In genomic region chr13:95301135-95301946, GRCh38 we compare ENCODE assay signal across 8 cellular contexts. TPM values are rescaled to one million over a fixed set of nuclear protein-coding genes. Genes with fewer than 3 reads are reported as not detected.
DNase-seq lines count a peak whose midpoint lies in the region; ATAC-seq and TF ChIP-seq lines count a peak whose summit lies in the region.

A gene with protein sequence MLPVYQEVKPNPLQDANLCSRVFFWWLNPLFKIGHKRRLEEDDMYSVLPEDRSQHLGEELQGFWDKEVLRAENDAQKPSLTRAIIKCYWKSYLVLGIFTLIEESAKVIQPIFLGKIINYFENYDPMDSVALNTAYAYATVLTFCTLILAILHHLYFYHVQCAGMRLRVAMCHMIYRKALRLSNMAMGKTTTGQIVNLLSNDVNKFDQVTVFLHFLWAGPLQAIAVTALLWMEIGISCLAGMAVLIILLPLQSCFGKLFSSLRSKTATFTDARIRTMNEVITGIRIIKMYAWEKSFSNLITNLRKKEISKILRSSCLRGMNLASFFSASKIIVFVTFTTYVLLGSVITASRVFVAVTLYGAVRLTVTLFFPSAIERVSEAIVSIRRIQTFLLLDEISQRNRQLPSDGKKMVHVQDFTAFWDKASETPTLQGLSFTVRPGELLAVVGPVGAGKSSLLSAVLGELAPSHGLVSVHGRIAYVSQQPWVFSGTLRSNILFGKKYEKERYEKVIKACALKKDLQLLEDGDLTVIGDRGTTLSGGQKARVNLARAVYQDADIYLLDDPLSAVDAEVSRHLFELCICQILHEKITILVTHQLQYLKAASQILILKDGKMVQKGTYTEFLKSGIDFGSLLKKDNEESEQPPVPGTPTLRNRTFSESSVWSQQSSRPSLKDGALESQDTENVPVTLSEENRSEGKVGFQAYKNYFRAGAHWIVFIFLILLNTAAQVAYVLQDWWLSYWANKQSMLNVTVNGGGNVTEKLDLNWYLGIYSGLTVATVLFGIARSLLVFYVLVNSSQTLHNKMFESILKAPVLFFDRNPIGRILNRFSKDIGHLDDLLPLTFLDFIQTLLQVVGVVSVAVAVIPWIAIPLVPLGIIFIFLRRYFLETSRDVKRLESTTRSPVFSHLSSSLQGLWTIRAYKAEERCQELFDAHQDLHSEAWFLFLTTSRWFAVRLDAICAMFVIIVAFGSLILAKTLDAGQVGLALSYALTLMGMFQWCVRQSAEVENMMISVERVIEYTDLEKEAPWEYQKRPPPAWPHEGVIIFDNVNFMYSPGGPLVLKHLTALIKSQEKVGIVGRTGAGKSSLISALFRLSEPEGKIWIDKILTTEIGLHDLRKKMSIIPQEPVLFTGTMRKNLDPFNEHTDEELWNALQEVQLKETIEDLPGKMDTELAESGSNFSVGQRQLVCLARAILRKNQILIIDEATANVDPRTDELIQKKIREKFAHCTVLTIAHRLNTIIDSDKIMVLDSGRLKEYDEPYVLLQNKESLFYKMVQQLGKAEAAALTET (N-terminal part only) (minus strand): TSS chr13:95301451. CDS start chr13:95301314, 137 bp downstream.

- no peaks in the 10 kb centered on the region for H3K27me3 ChIP-seq in SJSA1 (replicated peaks)
- no peaks in the 10 kb centered on the region for H3K27me3 ChIP-seq in ovary
- peaks cover 0 to 4% (median 0%) of the 10 kb centered on the region in 4 donors for H3K27me3 ChIP-seq in upper lobe of left lung

- H3K27ac Mint-ChIP-seq in activated naive CD4-positive, alpha-beta T cell treated with anti-CD3 and anti-CD28 coated beads, Interleukin-2, amount 10 ng/mL, durations not matched to agents 7 days and 5 days = no peak within 1 kb of the TSS

- CTCF ChIA-PET in activated naive CD4-positive, alpha-beta T cell treated with anti-CD3 and anti-CD28 coated beads, Interleukin-2, amount 10 ng/mL, durations not matched to agents 7 days and 5 days (lab: Charles Lee) = interaction anchor here (1.0 to 1.8 kb wide), 3 partner anchors 79 to 176 kb away, joined by 3 to 11 read pairs (median 3); no protein-coding TSS in a partner anchor

- in situ Hi-C loops in KBM-7 (cut with MboI; ENCODE audit: low pct_unique_long_range_greater_than_20kb, low sequenced_read_pairs) = no loop called here

- peaks cover 21% of the 10 kb centered on the region for H3K4me1 Mint-ChIP-seq in activated naive CD4-positive, alpha-beta T cell treated with anti-CD3 and anti-CD28 coated beads, Interleukin-2, amount 10 ng/mL, durations not matched to agents 7 days and 5 days

- no peaks in the 10 kb centered on the region for H3K36me3 ChIP-seq in ES-I3 (ENCODE audit: insufficient read depth, low read length)
- H3K36me3 ChIP-seq in SJSA1 = peaks cover 6% of the 10 kb centered on the region; the same call in 1 of the 2 replicates
- H3K36me3 ChIP-seq in ovary = no peaks in the 10 kb centered on the region
- no peaks in the 10 kb centered on the region for H3K36me3 ChIP-seq in upper lobe of left lung

- peak; percentile 87 for DNase-seq in KBM-7
- peak; percentile 69 to 81 for DNase-seq in SJSA1 (ENCODE audit: low read depth in 1 of 2, low spot score in 2 of 2)
- DNase-seq in activated naive CD4-positive, alpha-beta T cell treated with anti-CD3 and anti-CD28 coated beads, Interleukin-2, amount 10 ng/mL, durations not matched to agents 7 days and 5 days = peak; percentile 66
- peak in 40 of 42 donors; percentile 15 to 76 (median 54) for DNase-seq in head of caudate nucleus
- peak; percentile 40 to 75 (median 65) for DNase-seq in ovary
- peak; percentile 78 to 95 for DNase-seq in upper lobe of left lung

- peak within 1 kb of the TSS; percentile 92 for H3K4me3 ChIP-seq in SJSA1
- peak within 1 kb of the TSS; percentile 66 for H3K4me3 ChIP-seq in ovary
- peak within 1 kb of the TSS; percentile 34 to 97 (median 82) for H3K4me3 ChIP-seq in upper lobe of left lung

- H3K27ac ChIP-seq in SJSA1 (peak within 1 kb of the TSS; percentile 67), ovary (peak within 1 kb of the TSS; percentile 5 to 53), upper lobe of left lung (peak within 1 kb of the TSS; percentile 82 to 90 (median 86))

- H3K9ac ChIP-seq in ES-I3 (ENCODE audit: low read depth, low read length) = peak within 1 kb of the TSS; percentile 87

- intact Hi-C loops in head of caudate nucleus (cut with DNase I) = no loop called here
- intact Hi-C loops in ovary (cut with DNase I) = loop anchor here in 1 of 4 donors (10.0 kb wide), 1 partner anchor 107 kb away; no protein-coding TSS in a partner anchor

- H3K9me3 Mint-ChIP-seq in activated naive CD4-positive, alpha-beta T cell treated with anti-CD3 and anti-CD28 coated beads, Interleukin-2, amount 10 ng/mL, durations not matched to agents 7 days and 5 days = no peaks in the 10 kb centered on the region

- H3K36me3 Mint-ChIP-seq in activated naive CD4-positive, alpha-beta T cell treated with anti-CD3 and anti-CD28 coated beads, Interleukin-2, amount 10 ng/mL, durations not matched to agents 7 days and 5 days = no peaks in the 10 kb centered on the region

- ATAC-seq in GM21737 (IDR thresholded peaks at IDR 0.05; ENCODE audit: unreplicated experiment) (peak; percentile 83), upper lobe of left lung (ENCODE audit: low FRiP score in 2 of 2) (peak; percentile 76 to 94)

- no peak for TF ChIP-seq EP300 in ovary (IDR thresholded peaks at IDR 0.05)
- no peak for TF ChIP-seq EP300 in upper lobe of left lung (IDR thresholded peaks at IDR 0.05)

- H3K4me1 ChIP-seq in ES-I3 (ENCODE audit: insufficient read depth, low read length) = no peaks in the 10 kb centered on the region; the same call in 1 of the 2 replicates
- peaks cover 28% of the 10 kb centered on the region for H3K4me1 ChIP-seq in SJSA1 (replicated peaks)
- H3K4me1 ChIP-seq in ovary (ENCODE audit: insufficient read depth) = no peaks in the 10 kb centered on the region
- peaks cover 12 to 50% (median 37%) of the 10 kb centered on the region in 4 donors for H3K4me1 ChIP-seq in upper lobe of left lung

- H3K9me3 ChIP-seq in ES-I3 (ENCODE audit: control insufficient read depth, insufficient read depth, low read length) (no peaks in the 10 kb centered on the region), SJSA1 (replicated peaks) (no peaks in the 10 kb centered on the region; the same call in 1 of the 2 replicates), ovary (no peaks in the 10 kb centered on the region), upper lobe of left lung (no peaks in the 10 kb centered on the region)

- WGBS in ovary, 3 donors = 0 to 1% (median 0%) methylated on average over 68 to 102 of the region's 102 CpGs
- 0 to 2% methylated on average over 17 to 58 of the region's 102 CpGs for WGBS in upper lobe of left lung, 2 donors

- no peak for TF ChIP-seq CTCF in ovary (IDR thresholded peaks at IDR 0.05)
- TF ChIP-seq CTCF in upper lobe of left lung (IDR thresholded peaks at IDR 0.05) = peak in 2 of 6 experiments; percentile 16 to 44

- peak within 1 kb of the TSS; percentile 77 for H3K4me3 Mint-ChIP-seq in activated naive CD4-positive, alpha-beta T cell treated with anti-CD3 and anti-CD28 coated beads, Interleukin-2, amount 10 ng/mL, durations not matched to agents 7 days and 5 days

- H3K27me3 Mint-ChIP-seq in activated naive CD4-positive, alpha-beta T cell treated with anti-CD3 and anti-CD28 coated beads, Interleukin-2, amount 10 ng/mL, durations not matched to agents 7 days and 5 days = peaks cover 19% of the 10 kb centered on the region

- no peak for TF ChIP-seq POLR2A in ovary (IDR thresholded peaks at IDR 0.05)
- peak in 2 of 4 donors; percentile 44 to 58 for TF ChIP-seq POLR2A in upper lobe of left lung (IDR thresholded peaks at IDR 0.05)

RNA-seq across cellular contexts. Expression of the gene that starts here (rescaled TPM):
- total RNA-seq in SJSA1 (2014; rRNA removed; shearing (Covaris generic)) = 12.9 and 27.8 TPM in 2 replicates
- total RNA-seq in ovary = 10 to 100 TPM in 5 of 7 donors, 1 to 10 TPM in 2; 7.3 to 28.5 (median 12.9) TPM
- 10 to 100 TPM in 1 of 2 donors, 1 to 10 TPM in 1; 6.1 to 10.6 TPM for polyA plus RNA-seq in ovary
- total RNA-seq in upper lobe of left lung = 10 to 100 TPM; 17.0 to 78.6 (median 31.9) TPM

Comparison
In these comparisons a context has a peak if more than half of its experiments do, and no peak if none do; other contexts are left out.
1. Peak in every context shown above with its lines: DNase-seq, ATAC-seq, H3K4me3 ChIP-seq and H3K27ac ChIP-seq.
2. H3K27ac ChIP-seq: peak in every context shown above with its lines; median percentile 86 in upper lobe of left lung; 67 in SJSA1; 29 in ovary.